ENCODE assay signal across 1 cellular context in genomic region chr5:149437369-149438040, GRCh38.
TF ChIP-seq lines count a peak whose summit lies in the region.

No MANE protein-coding gene starts in this region.

TF ChIP-seq in IMR-90, 13 proteins besides CTCF, POLR2A, EP300 and RAD21 (continued from another document):
- no peak for TF ChIP-seq SMC3 (IDR thresholded peaks at IDR 0.05; ENCODE audit: low read depth, low read length)
- TF ChIP-seq CHD1 (IDR thresholded peaks at IDR 0.05; ENCODE audit: low read depth, low read length): no peak
- TF ChIP-seq RFX5 (IDR thresholded peaks at IDR 0.05; ENCODE audit: low read depth, low read length): no peak
- TF ChIP-seq MAZ (IDR thresholded peaks at IDR 0.05; ENCODE audit: borderline replicate concordance, low read depth, low read length): no peak
- no peak for TF ChIP-seq MAFK (IDR thresholded peaks at IDR 0.05; ENCODE audit: low read depth, low read length)
- no peak for TF ChIP-seq CEBPB (IDR thresholded peaks at IDR 0.05; ENCODE audit: low read depth, low read length)
- no peak for TF ChIP-seq MXI1 (IDR thresholded peaks at IDR 0.05; ENCODE audit: borderline replicate concordance, low read depth, low read length)
- no peak for TF ChIP-seq FOS (IDR thresholded peaks at IDR 0.05; ENCODE audit: low read depth, low read length)
- TF ChIP-seq ELK1 (IDR thresholded peaks at IDR 0.05; ENCODE audit: borderline replicate concordance, low read depth, low read length): no peak
- TF ChIP-seq NFE2L2 (IDR thresholded peaks at IDR 0.05; ENCODE audit: low read depth, low read length): no peak
